8 cellular contexts compared by ENCODE assay signal in genomic region chr10:126042354-126042753, GRCh38.
DNase-seq lines count a peak whose midpoint lies in the region; ATAC-seq and TF ChIP-seq lines count a peak whose summit lies in the region.

No MANE protein-coding gene starts in this region.

- no peak overlapping the region; the same call in 1 of the 2 replicates for H3K9ac ChIP-seq in OCI-LY1 (ENCODE audit: low read length)

- H4K20me1 ChIP-seq in OCI-LY1 (ENCODE audit: insufficient read depth, low read length): no peaks in the 10 kb centered on the region

- DNase-seq in foreskin keratinocyte (peak; percentile 41 to 80), psoas muscle (no peak), RKO (ENCODE audit: low spot score) (no peak), middle frontal gyrus (ENCODE audit: extremely low spot score, low spot score) (no peak), A673 (ENCODE audit: low spot score) (no peak), DMS79 treated with DMSO at 0.1 percent for 48 hours (lab: John Stamatoyannopoulos, UW) (no peak)

- H3K9me2 ChIP-seq in OCI-LY1 (ENCODE audit: low read depth, low read length): no peaks in the 10 kb centered on the region

- intact Hi-C loops in psoas muscle (cut with DNase I): no loop called here
- intact Hi-C loops in A673 (cut with micrococcal nuclease; ENCODE audit: unreplicated experiment): no loop called here

- H3F3A ChIP-seq in OCI-LY1 (ENCODE audit: insufficient read depth, low read length): no peaks in the 10 kb centered on the region

- CTCF ChIA-PET in A673 (lab: Charles Lee): no interaction called here

- peak; percentile 0 for ATAC-seq in GM21576 (IDR thresholded peaks at IDR 0.05; ENCODE audit: unreplicated experiment)
- ATAC-seq in foreskin keratinocyte: peak; percentile 86
- ATAC-seq in psoas muscle: no peak

- H3K4me1 ChIP-seq in OCI-LY1 (ENCODE audit: insufficient read depth, low read length, severe bottlenecking) (peaks cover 19% of the 10 kb centered on the region), foreskin keratinocyte (peaks cover 5% of the 10 kb centered on the region), psoas muscle (no peaks in the 10 kb centered on the region), A673 (ENCODE audit: insufficient read depth, low read length, poor library complexity, severe bottlenecking) (peaks cover 7% of the 10 kb centered on the region)

- H3K4me3 ChIP-seq in OCI-LY1 (ENCODE audit: low read depth, low read length, poor library complexity, severe bottlenecking): no peak overlapping the region
- H3K4me3 ChIP-seq in psoas muscle: no peak overlapping the region
- H3K4me3 ChIP-seq in A673 (ENCODE audit: low read depth, low read length, poor library complexity, severe bottlenecking): no peak overlapping the region

- no TSS peak for BruUV-seq in A673 (replicated peaks; lab: Mats Ljungman, UMichigan)

- no peak overlapping the region for H2AFZ ChIP-seq in OCI-LY1 (ENCODE audit: low read length)

- H3K9me3 ChIP-seq in OCI-LY1 (ENCODE audit: low read length) (no peaks in the 10 kb centered on the region), psoas muscle (no peaks in the 10 kb centered on the region), A673 (ENCODE audit: low read depth, low read length, poor library complexity, severe bottlenecking) (no peaks in the 10 kb centered on the region)

- 40 to 55% (median 42%) methylated on average over 4 of the region's 4 CpGs for WGBS in psoas muscle, 3 donors

- no peaks in the 10 kb centered on the region for H3K79me2 ChIP-seq in OCI-LY1 (ENCODE audit: insufficient read depth, low read length)

- no peak overlapping the region for H3K27ac ChIP-seq in OCI-LY1 (ENCODE audit: low read depth, low read length, poor library complexity, severe bottlenecking)
- no peak overlapping the region for H3K27ac ChIP-seq in foreskin keratinocyte
- H3K27ac ChIP-seq in psoas muscle: peak overlapping the region; percentile 9
- no peak overlapping the region for H3K27ac ChIP-seq in A673 (ENCODE audit: low read depth, low read length, poor library complexity, severe bottlenecking)

- no peak for TF ChIP-seq CTCF in OCI-LY1 (IDR thresholded peaks at IDR 0.05; ENCODE audit: low read length)
- TF ChIP-seq CTCF in foreskin keratinocyte (conservative IDR thresholded peaks at IDR 0.05): no peak
- TF ChIP-seq CTCF in psoas muscle (IDR thresholded peaks at IDR 0.05): no peak
- TF ChIP-seq CTCF in A673 (conservative IDR thresholded peaks at IDR 0.05; ENCODE audit: low read depth, low read length): no peak

- H3K27me3 ChIP-seq in OCI-LY1 (ENCODE audit: insufficient read depth, low read length): no peaks in the 10 kb centered on the region
- no peaks in the 10 kb centered on the region for H3K27me3 ChIP-seq in foreskin keratinocyte
- H3K27me3 ChIP-seq in psoas muscle (ENCODE audit: insufficient read depth in 3 of 3, low read length in 2 of 3): no peaks in the 10 kb centered on the region
- H3K27me3 ChIP-seq in A673 (replicated peaks; ENCODE audit: insufficient read depth, low read depth, low read length, poor library complexity): no peaks in the 10 kb centered on the region

- POLR2A ChIA-PET in A673 (lab: Charles Lee; ENCODE audit: low non-redundant PET): no interaction called here

- H3K36me3 ChIP-seq in OCI-LY1 (ENCODE audit: insufficient read depth, low read length): no peaks in the 10 kb centered on the region
- H3K36me3 ChIP-seq in psoas muscle (ENCODE audit: insufficient read depth in 1 of 2, low read depth in 1 of 2): no peaks in the 10 kb centered on the region
- H3K36me3 ChIP-seq in A673 (ENCODE audit: insufficient read depth, low read length, poor library complexity, severe bottlenecking): no peaks in the 10 kb centered on the region

- peak overlapping the region; percentile 18; the same call in 1 of the 2 replicates for H3K4me2 ChIP-seq in OCI-LY1 (ENCODE audit: low read length)

Comparison
In these comparisons a context has a peak if more than half of its experiments do, and no peak if none do; other contexts are left out.
1. ATAC-seq: peak in GM21576 (single experiment) and foreskin keratinocyte (single experiment); none in psoas muscle (0 of 4).
2. DNase-seq: peak in foreskin keratinocyte (2 of 2); none in psoas muscle (0 of 2), RKO (single experiment), middle frontal gyrus (single experiment), A673 (single experiment) and DMS79 treated with DMSO at 0.1 percent for 48 hours (single experiment).